ENCODE assay signal across 8 cellular contexts in genomic region chr10:72389022-72389421, GRCh38.
"Had no signal": no experiment of that assay in that cellular context is flagged by ENCODE, and none has a peak within 500 bp of the region (broad histone marks: within the 10 kb centered on the region; RNA-seq: fewer than 3 reads in every experiment).

No MANE protein-coding gene starts in this region.

- DNase-seq: H9, HCEC 1CT, KG1 had no signal

- H3K27ac ChIP-seq: HL-60 had no signal

- H2AFZ ChIP-seq: GM23338 had no signal

- H3K27me3 Mint-ChIP-seq: IgD-negative memory B cell had no signal

- H3K4me3 ChIP-seq: GM23338 had no signal

- ATAC-seq: GM23338 had no signal

- H3K27ac Mint-ChIP-seq: GM23338, IgD-negative memory B cell had no signal

- H3K9me3 Mint-ChIP-seq: GM23338, H9, IgD-negative memory B cell had no signal

- H3K4me2 ChIP-seq: GM23338 had no signal

- H3K4me3 Mint-ChIP-seq: GM23338, H9, IgD-negative memory B cell had no signal

- FAIRE-seq: H1, H54 had no signal
